In the genomic region with DNA sequence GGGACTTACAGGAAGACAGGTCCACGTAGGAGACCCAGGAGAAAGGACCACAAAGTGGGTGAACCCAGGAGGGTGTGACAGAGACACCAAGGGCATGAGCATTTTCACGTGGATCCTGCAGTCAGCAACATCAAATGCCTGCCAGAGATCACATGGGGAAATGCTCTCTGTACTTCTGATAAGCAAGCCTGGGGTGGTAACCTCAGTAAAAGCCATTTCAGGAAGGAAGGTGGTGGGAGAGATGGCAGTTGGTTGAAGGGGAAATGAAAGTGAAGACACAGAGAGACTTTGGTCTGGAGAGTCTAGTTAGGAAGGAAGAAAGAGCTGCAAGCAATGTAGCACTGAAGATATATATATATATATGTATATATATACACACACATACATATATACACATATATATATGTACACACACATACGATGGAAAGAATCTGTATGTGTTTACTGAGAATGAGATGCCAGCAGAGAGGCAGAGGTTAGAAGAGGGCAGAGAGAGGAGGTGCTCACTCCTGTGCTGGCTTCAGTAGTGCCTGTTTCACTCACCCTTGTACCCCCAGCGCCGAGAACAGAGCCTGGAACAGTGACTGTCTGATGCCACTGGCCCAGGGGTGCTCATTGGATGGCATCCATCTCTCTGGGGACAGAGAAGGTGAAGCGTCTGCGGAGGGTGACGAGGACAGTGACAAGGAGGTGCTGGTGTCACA, we compare ENCODE assay signal across 15 cellular contexts.
A peak's percentile ranks its signal among the peaks of the same experiment; 100 is the strongest.
DNase-seq lines count a peak whose midpoint lies in the region; ATAC-seq and TF ChIP-seq lines count a peak whose summit lies in the region.
"Had no signal": no experiment of that assay in that cellular context is flagged by ENCODE, and none has a peak within 500 bp of the region (broad histone marks: within the 10 kb centered on the region; RNA-seq: fewer than 3 reads in every experiment).

No MANE protein-coding gene starts in this region.

- no peaks in the 10 kb centered on the region for H3K27me3 Mint-ChIP-seq in CD4-positive, alpha-beta T cell
- no peaks in the 10 kb centered on the region for H3K27me3 Mint-ChIP-seq in memory B cell
- H3K27me3 Mint-ChIP-seq in MCF 10A (ENCODE audit: insufficient read depth, unreplicated experiment), result no peaks in the 10 kb centered on the region
- H3K27me3 Mint-ChIP-seq: central memory CD8-positive, alpha-beta T cell had no signal

- dilution Hi-C loops in mammary epithelial cell (cut with HindIII; ENCODE audit: low sequenced_read_pairs), result no loop called here

- H3K4me3 Mint-ChIP-seq in CD4-positive, alpha-beta T cell, result no peak overlapping the region
- H3K4me3 Mint-ChIP-seq in memory B cell, result peak overlapping the region; percentile 0
- H3K4me3 Mint-ChIP-seq in MCF 10A (ENCODE audit: unreplicated experiment), result no peak overlapping the region
- H3K4me3 Mint-ChIP-seq: central memory CD8-positive, alpha-beta T cell; type B pancreatic cell had no signal

- no peak overlapping the region for H3K9ac ChIP-seq in mammary epithelial cell (ENCODE audit: insufficient read depth, low read length)

- 45% methylated on average over 7 of the region's 8 CpGs for WGBS in mammary epithelial cell (ENCODE audit: low coverage, missing lambda C conversion rate)

- no peak for TF ChIP-seq CTCF in CD4-positive, alpha-beta T cell (IDR thresholded peaks at IDR 0.05)
- TF ChIP-seq CTCF in MCF 10A (IDR thresholded peaks at IDR 0.05; ENCODE audit: unreplicated experiment) (no peak), mammary epithelial cell (conservative IDR thresholded peaks at IDR 0.05 in 1 of 2, IDR thresholded peaks at IDR 0.05 in 1 of 2; ENCODE audit: extremely low read depth in 1 of 2, insufficient read depth in 1 of 2, low read depth in 1 of 2, low read length in 2 of 2) (no peak)

- no peaks in the 10 kb centered on the region for H3K27me3 ChIP-seq in CD4-positive, alpha-beta T cell (ENCODE audit: control insufficient read depth, insufficient read depth, low read length)
- peaks cover 5% of the 10 kb centered on the region for H3K27me3 ChIP-seq in mammary epithelial cell (ENCODE audit: insufficient read depth, low read length)
- H3K27me3 ChIP-seq: BE2C had no signal

- CTCF ChIA-PET in CD4-positive, alpha-beta T cell (lab: Charles Lee), result no interaction called here
- CTCF ChIA-PET in MCF 10A (lab: Yijun Ruan, JAX), result interaction anchor here (1.6 kb wide), 1 partner anchor 415 kb away, joined by 3 read pairs; no protein-coding TSS in a partner anchor
- CTCF ChIA-PET in mammary epithelial cell (lab: Charles Lee; ENCODE audit: low non-redundant PET), result no interaction called here

- H3K27ac Mint-ChIP-seq in CD4-positive, alpha-beta T cell, result peak overlapping the region; percentile 40
- H3K27ac Mint-ChIP-seq in memory B cell, result peak overlapping the region; percentile 62
- H3K27ac Mint-ChIP-seq in MCF 10A (ENCODE audit: low read depth, unreplicated experiment), result no peak overlapping the region
- H3K27ac Mint-ChIP-seq: type B pancreatic cell had no signal

- no peaks in the 10 kb centered on the region for H3K79me2 ChIP-seq in mammary epithelial cell (ENCODE audit: insufficient read depth, low read length)

- H2AFZ ChIP-seq in mammary epithelial cell (ENCODE audit: low read depth, low read length), result no peak overlapping the region

- no peak overlapping the region for H3K27ac ChIP-seq in CD4-positive, alpha-beta T cell (ENCODE audit: low read depth, low read length)
- H3K27ac ChIP-seq in mammary epithelial cell (ENCODE audit: insufficient read depth, low read depth, low read length), result no peak overlapping the region
- H3K27ac ChIP-seq: SK-N-MC had no signal

- DNase-seq in CD4-positive, alpha-beta T cell, result no peak
- DNase-seq in KBM-7, result peak; percentile 5
- DNase-seq in SKM-1 treated with dmso at 0.1 percent for 144 hours (lab: John Stamatoyannopoulos, UW; ENCODE audit: unreplicated experiment), result peak; percentile 85
- DNase-seq in memory B cell (ENCODE audit: low spot score in 2 of 2), result peak in 1 of 2 donors; percentile 9
- DNase-seq in NCI-H2227 treated with DMSO at 0.1 percent for 48 hours (lab: John Stamatoyannopoulos, UW), result no peak
- DNase-seq in MCF 10A (ENCODE audit: unreplicated experiment), result no peak
- DNase-seq in mammary epithelial cell, result no peak
- no peak for DNase-seq in activated CD4-positive, alpha-beta T cell treated with anti-CD3 and anti-CD28 coated beads, Interleukin-2, amount 50 U/mL, for 1 hour
- DNase-seq: BE2C; KG1; NCI-H2081 treated with DMSO at 0.1 percent for 48 hours; stimulated activated CD8-positive, alpha-beta memory T cell treated with anti-CD3 and anti-CD28 coated beads, Interleukin-4, amount 100 ng/mL, for 48 hours had no signal

- no peak overlapping the region for H3K4me2 ChIP-seq in mammary epithelial cell (ENCODE audit: insufficient read depth, low read depth, low read length)

- H3K4me1 Mint-ChIP-seq in CD4-positive, alpha-beta T cell (ENCODE audit: low read depth), result peaks cover 16% of the 10 kb centered on the region
- H3K4me1 Mint-ChIP-seq in memory B cell, result peaks cover 22% of the 10 kb centered on the region
- H3K4me1 Mint-ChIP-seq in MCF 10A (ENCODE audit: insufficient read depth, unreplicated experiment), result peaks cover 13% of the 10 kb centered on the region
- H3K4me1 Mint-ChIP-seq: central memory CD8-positive, alpha-beta T cell had no signal

- POLR2A ChIA-PET in CD4-positive, alpha-beta T cell (lab: Charles Lee), result no interaction called here
- POLR2A ChIA-PET in MCF 10A (lab: Yijun Ruan, JAX), result no interaction called here

- in situ Hi-C loops in KBM-7 (cut with MboI; ENCODE audit: low pct_unique_long_range_greater_than_20kb, low sequenced_read_pairs), result no loop called here
- in situ Hi-C loops in mammary epithelial cell (cut with MboI; ENCODE audit: low sequenced_read_pairs in 2 of 2), result no loop called here

- BruUV-seq in MCF 10A (replicated peaks; lab: Mats Ljungman, UMichigan) (no TSS peak), mammary epithelial cell (replicated peaks; lab: Mats Ljungman, UMichigan) (no TSS peak)

- H4K20me1 ChIP-seq in mammary epithelial cell (ENCODE audit: insufficient read depth, low read length), result no peaks in the 10 kb centered on the region

- no peak overlapping the region for H3K4me3 ChIP-seq in mammary epithelial cell (replicated peaks in 1 of 3; ENCODE audit: insufficient read depth in 1 of 3, low read depth in 2 of 3, low read length in 3 of 3)
- H3K4me3 ChIP-seq: SK-N-MC had no signal

- peak; percentile 37 for ATAC-seq in CD4-positive, alpha-beta T cell (ENCODE audit: poor library complexity)
- ATAC-seq in memory B cell (ENCODE audit: low read depth), result peak; percentile 96

- H3K36me3 Mint-ChIP-seq in CD4-positive, alpha-beta T cell (ENCODE audit: low read depth), result peaks cover 8% of the 10 kb centered on the region
- H3K36me3 Mint-ChIP-seq in memory B cell (peaks cover 41% of the 10 kb centered on the region), MCF 10A (ENCODE audit: insufficient read depth, unreplicated experiment) (no peaks in the 10 kb centered on the region)

- no peaks in the 10 kb centered on the region for H3K9me3 ChIP-seq in CD4-positive, alpha-beta T cell (ENCODE audit: control insufficient read depth, low read length)
- H3K9me3 ChIP-seq in mammary epithelial cell (replicated peaks; ENCODE audit: insufficient read depth, low read length), result no peaks in the 10 kb centered on the region
- H3K9me3 ChIP-seq: BE2C had no signal

- no peaks in the 10 kb centered on the region for H3K4me1 ChIP-seq in mammary epithelial cell (ENCODE audit: insufficient read depth, low read length)
- H3K4me1 ChIP-seq: BE2C had no signal

- intact Hi-C loops in CD4-positive, alpha-beta T cell (cut with DNase I, micrococcal nuclease), result no loop called here
- intact Hi-C loops in MCF 10A (cut with micrococcal nuclease), result no loop called here
- intact Hi-C loops in mammary epithelial cell (cut with micrococcal nuclease), result no loop called here

- H3K36me3 ChIP-seq in mammary epithelial cell (ENCODE audit: insufficient read depth, low read length), result no peaks in the 10 kb centered on the region
- H3K36me3 ChIP-seq: BE2C had no signal

- peaks cover 2% of the 10 kb centered on the region for H3K9me3 Mint-ChIP-seq in CD4-positive, alpha-beta T cell
- peaks cover 2% of the 10 kb centered on the region for H3K9me3 Mint-ChIP-seq in memory B cell
- no peaks in the 10 kb centered on the region for H3K9me3 Mint-ChIP-seq in MCF 10A (ENCODE audit: unreplicated experiment)
- H3K9me3 Mint-ChIP-seq: central memory CD8-positive, alpha-beta T cell had no signal

Comparison
In these comparisons a context has a peak if more than half of its experiments do, and no peak if none do; other contexts are left out.
1. DNase-seq: peak in KBM-7 (single experiment) and SKM-1 treated with dmso at 0.1 percent for 144 hours (single experiment); none in CD4-positive, alpha-beta T cell (0 of 10), NCI-H2227 treated with DMSO at 0.1 percent for 48 hours (single experiment), MCF 10A (single experiment), mammary epithelial cell (single experiment) and activated CD4-positive, alpha-beta T cell treated with anti-CD3 and anti-CD28 coated beads, Interleukin-2, amount 50 U/mL, for 1 hour (single experiment).